In genomic region chr3:34239287-34239686, GRCh38 we compare ENCODE assay signal across 28 cellular contexts.
"Had no signal": no experiment of that assay in that cellular context is flagged by ENCODE, and none has a peak within 500 bp of the region (broad histone marks: within the 10 kb centered on the region; RNA-seq: fewer than 3 reads in every experiment).

No MANE protein-coding gene starts in this region.

- H3K4me3 ChIP-seq: ovary, psoas muscle, right lobe of liver, sigmoid colon, stomach, testis, tibial artery, upper lobe of left lung, vagina had no signal

- H3K79me2 ChIP-seq: parathyroid adenoma had no signal

- H3K36me3 ChIP-seq: neutrophil, ovary, right lobe of liver, sigmoid colon, stomach, tibial artery, upper lobe of left lung, vagina had no signal

- H3K4me1 ChIP-seq: parathyroid adenoma, psoas muscle, right lobe of liver, sigmoid colon, stomach, testis, tibial artery, upper lobe of left lung, vagina had no signal

- H3K27ac ChIP-seq: neutrophil, ovary, parathyroid adenoma, psoas muscle, right lobe of liver, sigmoid colon, stomach, testis, tibial artery, upper lobe of left lung, vagina had no signal

- DNase-seq: naive B cell; naive thymus-derived CD8-positive, alpha-beta T cell; nephron progenitor cell; nucleus accumbens; ovary; posterior cingulate gyrus; psoas muscle; right cardiac atrium; right lobe of liver; sigmoid colon; small intestine; stimulated activated CD4-positive, alpha-beta T cell treated with anti-CD3 and anti-CD28 coated beads, Interleukin-15, amount 100 ng/mL, for 24 hours; stimulated activated CD4-positive, alpha-beta T cell treated with anti-CD3 and anti-CD28 coated beads, Interleukin-2, amount 100 ng/mL, for 24 hours; stimulated activated CD4-positive, alpha-beta T cell treated with anti-CD3 and anti-CD28 coated beads, Interleukin-2, amount 100 ng/mL, for 48 hours; stimulated activated CD4-positive, alpha-beta T cell treated with anti-CD3 and anti-CD28 coated beads, Interleukin-4, amount 100 ng/mL, for 24 hours; stimulated activated naive B cell treated with anti-CD40 and anti-IgM and Interleukin-4, amounts not matched to agents 10 μg/mL and 1 μg/mL and 100 μg/mL, for 72 hours; stimulated activated naive CD4-positive, alpha-beta T cell treated with Interleukin-2 at 50 U/mL for 16 hours; stomach; testis; tibial artery; trophoblast cell; upper lobe of left lung had no signal

- H3K9me3 ChIP-seq: neutrophil, ovary, psoas muscle, right lobe of liver, sigmoid colon, stomach, testis, tibial artery, upper lobe of left lung, vagina had no signal

- FAIRE-seq: small intestine, urothelium cell line had no signal

- ATAC-seq: naive thymus-derived CD8-positive, alpha-beta T cell; natural killer cell treated with Interleukin-12 subunit alpha and Interleukin-12 subunit beta and Interleukin-15 and Interleukin-18, amount 100 ng/mL, for 72 hours; psoas muscle; right cardiac atrium; right lobe of liver; stimulated activated effector memory CD8-positive, alpha-beta T cell treated with anti-CD3 and anti-CD28 coated beads, Interleukin-12 subunit alpha, Interleukin-12 subunit beta, amount 100 ng/mL, for 72 hours; stimulated activated naive B cell treated with anti-CD40 and anti-IgM and Interleukin-4, amounts not matched to agents 10 μg/mL and 1 μg/mL and 100 μg/mL, for 72 hours had no signal

- H2AFZ ChIP-seq: parathyroid adenoma had no signal

- H3K27me3 ChIP-seq: neutrophil, ovary, right lobe of liver, sigmoid colon, stomach, testis, tibial artery, upper lobe of left lung, vagina had no signal

- H3K9ac ChIP-seq: parathyroid adenoma had no signal
